1 cellular context compared by ENCODE assay signal in the genomic region with DNA sequence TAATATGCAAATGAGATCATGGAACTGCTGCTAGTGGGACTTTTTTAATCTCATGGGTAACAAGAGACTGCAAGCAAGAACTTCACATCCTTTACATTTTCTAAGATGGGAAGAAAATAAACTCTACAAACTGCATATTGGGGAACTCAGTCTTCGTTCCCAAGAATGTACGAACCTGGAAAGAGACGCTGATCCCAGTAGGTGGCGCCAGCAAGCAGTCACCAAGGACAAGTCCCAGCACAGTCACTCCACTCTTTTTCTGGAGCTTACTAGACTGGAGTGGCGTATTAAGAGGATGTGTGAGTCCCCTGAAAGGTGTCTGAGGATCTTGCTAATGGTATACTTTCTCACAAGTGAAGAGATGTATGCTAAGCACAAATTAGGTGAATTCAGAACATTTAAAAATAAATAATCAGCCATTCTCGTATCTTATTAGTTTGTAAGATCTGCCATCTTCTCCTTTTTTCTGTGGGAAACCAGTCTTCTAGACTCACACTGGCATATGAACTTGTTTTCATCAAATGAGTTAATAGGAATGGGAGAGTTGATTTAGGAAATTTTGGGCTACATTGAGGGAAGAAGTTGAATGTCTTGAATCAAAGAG.
TF ChIP-seq lines count a peak whose summit lies in the region.

No MANE protein-coding gene starts in this region.

TF ChIP-seq in H1, 55 proteins besides CTCF, POLR2A, EP300 and RAD21:
- no peak for TF ChIP-seq FOSL1 (IDR thresholded peaks at IDR 0.05; ENCODE audit: insufficient read depth, low read depth, low read length)
- no peak for TF ChIP-seq TCF12 (IDR thresholded peaks at IDR 0.05; ENCODE audit: low read depth, low read length)
- TF ChIP-seq, protein P1, sequence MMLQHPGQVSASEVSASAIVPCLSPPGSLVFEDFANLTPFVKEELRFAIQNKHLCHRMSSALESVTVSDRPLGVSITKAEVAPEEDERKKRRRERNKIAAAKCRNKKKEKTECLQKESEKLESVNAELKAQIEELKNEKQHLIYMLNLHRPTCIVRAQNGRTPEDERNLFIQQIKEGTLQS (IDR thresholded peaks at IDR 0.05; ENCODE audit: insufficient read depth, low read depth, low read length), result no peak
- peak; percentile 39; the same call in 1 of the 2 replicates for TF ChIP-seq TEAD4 (IDR thresholded peaks at IDR 0.05; ENCODE audit: low read depth, low read length)
- TF ChIP-seq TAF7 (optimal IDR thresholded peaks at IDR 0.05; ENCODE audit: borderline replicate concordance, low read depth, low read length), result no peak
